In the genomic region with DNA sequence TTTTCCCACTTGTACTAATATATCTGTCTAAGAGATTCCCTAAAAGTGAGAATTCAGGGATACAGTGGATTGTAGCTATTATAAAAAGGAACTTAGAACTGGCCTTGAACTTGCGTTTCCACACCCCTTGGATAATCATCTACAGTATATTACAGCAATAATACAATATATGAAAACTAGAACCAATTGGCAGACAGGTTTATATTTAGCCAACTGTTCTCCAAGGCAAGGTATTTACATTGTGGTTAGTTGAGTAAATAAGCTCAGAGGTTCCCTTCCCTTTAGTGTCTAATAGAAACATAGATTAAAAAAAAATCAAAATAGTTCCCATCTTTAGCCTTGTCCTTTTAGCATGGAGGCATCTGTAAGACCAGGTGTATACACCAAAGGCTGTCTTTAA, we compare ENCODE assay signal across 9 cellular contexts. TPM values are rescaled to one million over a fixed set of nuclear protein-coding genes. Genes with fewer than 3 reads are reported as not detected.
DNase-seq lines count a peak whose midpoint lies in the region; ATAC-seq, FAIRE-seq and TF ChIP-seq lines count a peak whose summit lies in the region.
"Had no signal": no experiment of that assay in that cellular context is flagged by ENCODE, and none has a peak within 500 bp of the region (broad histone marks: within the 10 kb centered on the region; RNA-seq: fewer than 3 reads in every experiment).

No MANE protein-coding gene starts in this region.

- H3K27ac Mint-ChIP-seq in GM23338: no peak overlapping the region

- no peak for TF ChIP-seq CTCF in GM23338 (conservative IDR thresholded peaks at IDR 0.05; ENCODE audit: low read depth in 2 of 2)
- TF ChIP-seq CTCF in fibroblast of the aortic adventitia (IDR thresholded peaks at IDR 0.05; ENCODE audit: insufficient read depth, low read length): no peak
- TF ChIP-seq CTCF in ovary (IDR thresholded peaks at IDR 0.05): no peak

- no peaks in the 10 kb centered on the region for H3K36me3 Mint-ChIP-seq in GM23338 (ENCODE audit: low read depth)

- H3K9me3 Mint-ChIP-seq in GM23338: no peaks in the 10 kb centered on the region
- H3K9me3 Mint-ChIP-seq: neural crest cell had no signal

- H3K4me3 ChIP-seq in GM23338 (no peak overlapping the region), fibroblast of the aortic adventitia (ENCODE audit: low read depth, low read length) (no peak overlapping the region), small intestine (ENCODE audit: low read depth in 1 of 2, low read length in 2 of 2) (no peak overlapping the region), ovary (no peak overlapping the region)

- WGBS in small intestine, 3 donors: 22 to 51% (median 37%) methylated on average over 1 of the region's 1 CpG
- WGBS in ovary, 3 donors: 53 to 70% (median 59%) methylated on average over 1 of the region's 1 CpG

- H3K27me3 ChIP-seq in GM23338 (ENCODE audit: insufficient read depth): no peaks in the 10 kb centered on the region
- no peaks in the 10 kb centered on the region for H3K27me3 ChIP-seq in small intestine (ENCODE audit: control insufficient read depth in 2 of 2, insufficient read depth in 2 of 2, low read length in 2 of 2)
- H3K27me3 ChIP-seq in ovary: no peaks in the 10 kb centered on the region

- no peak for TF ChIP-seq POLR2A in ovary (IDR thresholded peaks at IDR 0.05)

- peaks cover 2% of the 10 kb centered on the region for H3K27me3 Mint-ChIP-seq in GM23338 (ENCODE audit: insufficient read depth, low read depth, poor library complexity)

- no peaks in the 10 kb centered on the region for H3K36me3 ChIP-seq in GM23338 (ENCODE audit: insufficient read depth)
- H3K36me3 ChIP-seq in small intestine (ENCODE audit: control insufficient read depth in 2 of 2, insufficient read depth in 2 of 2, low read length in 2 of 2): peaks cover 0 to 5% of the 10 kb centered on the region in 2 donors
- no peaks in the 10 kb centered on the region for H3K36me3 ChIP-seq in ovary

- peaks cover 6% of the 10 kb centered on the region; the same call in 1 of the 2 replicates for H3K4me1 ChIP-seq in GM23338 (ENCODE audit: insufficient read depth)
- H3K4me1 ChIP-seq in small intestine (ENCODE audit: control insufficient read depth in 2 of 2, insufficient read depth in 1 of 2, low read depth in 1 of 2, low read length in 1 of 2): peaks cover 8 to 20% of the 10 kb centered on the region in 2 donors
- peaks cover 14% of the 10 kb centered on the region for H3K4me1 ChIP-seq in ovary (ENCODE audit: insufficient read depth)

- FAIRE-seq in small intestine (lab: Jason Lieb, UNC): no peak

- DNase-seq in GM23338 (ENCODE audit: low spot score) (no peak), NCI-H526 treated with DMSO at 0.1 percent for 48 hours (lab: John Stamatoyannopoulos, UW) (peak; percentile 88), fibroblast of the aortic adventitia (ENCODE audit: low read depth) (peak; percentile 28), small intestine (peak; percentile 87), inferior parietal cortex (ENCODE audit: extremely low spot score) (no peak), medulla oblongata (ENCODE audit: extremely low spot score) (no peak), ovary (no peak), CD1c-positive myeloid dendritic cell (ENCODE audit: extremely low spot score) (no peak)

- H3K4me3 Mint-ChIP-seq in GM23338: no peak overlapping the region
- H3K4me3 Mint-ChIP-seq: neural crest cell had no signal

- intact Hi-C loops in ovary (cut with DNase I): no loop called here

- H3K79me2 ChIP-seq in GM23338 (replicated peaks; ENCODE audit: insufficient read depth): no peaks in the 10 kb centered on the region

- H3K27ac ChIP-seq in GM23338 (ENCODE audit: low read depth) (peak overlapping the region; percentile 27; the same call in 1 of the 2 replicates), small intestine (ENCODE audit: low read depth in 1 of 2, low read length in 1 of 2) (peak overlapping the region; percentile 58 to 80), ovary (peak overlapping the region in 1 of 2 donors; percentile 82)

- H3F3A ChIP-seq in GM23338 (replicated peaks; ENCODE audit: low read depth): no peaks in the 10 kb centered on the region

- no peak for TF ChIP-seq EP300 in ovary (IDR thresholded peaks at IDR 0.05)

- no peak for ATAC-seq in GM23338

- no peak overlapping the region for H3K4me2 ChIP-seq in GM23338

- H3K9me3 ChIP-seq in small intestine (ENCODE audit: control insufficient read depth, low read depth): no peaks in the 10 kb centered on the region
- H3K9me3 ChIP-seq in ovary: no peaks in the 10 kb centered on the region

- peaks cover 13% of the 10 kb centered on the region; the same call in 2 of the 3 replicates for H3K4me1 Mint-ChIP-seq in GM23338
- H3K4me1 Mint-ChIP-seq: neural crest cell had no signal

- no peaks in the 10 kb centered on the region for H4K20me1 ChIP-seq in GM23338 (replicated peaks; ENCODE audit: insufficient read depth)

- no peak overlapping the region for H2AFZ ChIP-seq in GM23338

- no peaks in the 10 kb centered on the region for H3K9me2 ChIP-seq in GM23338 (ENCODE audit: insufficient read depth)

TF ChIP-seq in GM23338, 12 proteins besides CTCF, POLR2A, EP300 and RAD21 (continues in another document):
- TF ChIP-seq, protein P1, sequence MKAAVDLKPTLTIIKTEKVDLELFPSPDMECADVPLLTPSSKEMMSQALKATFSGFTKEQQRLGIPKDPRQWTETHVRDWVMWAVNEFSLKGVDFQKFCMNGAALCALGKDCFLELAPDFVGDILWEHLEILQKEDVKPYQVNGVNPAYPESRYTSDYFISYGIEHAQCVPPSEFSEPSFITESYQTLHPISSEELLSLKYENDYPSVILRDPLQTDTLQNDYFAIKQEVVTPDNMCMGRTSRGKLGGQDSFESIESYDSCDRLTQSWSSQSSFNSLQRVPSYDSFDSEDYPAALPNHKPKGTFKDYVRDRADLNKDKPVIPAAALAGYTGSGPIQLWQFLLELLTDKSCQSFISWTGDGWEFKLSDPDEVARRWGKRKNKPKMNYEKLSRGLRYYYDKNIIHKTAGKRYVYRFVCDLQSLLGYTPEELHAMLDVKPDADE (IDR thresholded peaks at IDR 0.05): no peak
- no peak for TF ChIP-seq POLR2AphosphoS5 (IDR thresholded peaks at IDR 0.05; ENCODE audit: low read depth)
- TF ChIP-seq, protein P2, sequence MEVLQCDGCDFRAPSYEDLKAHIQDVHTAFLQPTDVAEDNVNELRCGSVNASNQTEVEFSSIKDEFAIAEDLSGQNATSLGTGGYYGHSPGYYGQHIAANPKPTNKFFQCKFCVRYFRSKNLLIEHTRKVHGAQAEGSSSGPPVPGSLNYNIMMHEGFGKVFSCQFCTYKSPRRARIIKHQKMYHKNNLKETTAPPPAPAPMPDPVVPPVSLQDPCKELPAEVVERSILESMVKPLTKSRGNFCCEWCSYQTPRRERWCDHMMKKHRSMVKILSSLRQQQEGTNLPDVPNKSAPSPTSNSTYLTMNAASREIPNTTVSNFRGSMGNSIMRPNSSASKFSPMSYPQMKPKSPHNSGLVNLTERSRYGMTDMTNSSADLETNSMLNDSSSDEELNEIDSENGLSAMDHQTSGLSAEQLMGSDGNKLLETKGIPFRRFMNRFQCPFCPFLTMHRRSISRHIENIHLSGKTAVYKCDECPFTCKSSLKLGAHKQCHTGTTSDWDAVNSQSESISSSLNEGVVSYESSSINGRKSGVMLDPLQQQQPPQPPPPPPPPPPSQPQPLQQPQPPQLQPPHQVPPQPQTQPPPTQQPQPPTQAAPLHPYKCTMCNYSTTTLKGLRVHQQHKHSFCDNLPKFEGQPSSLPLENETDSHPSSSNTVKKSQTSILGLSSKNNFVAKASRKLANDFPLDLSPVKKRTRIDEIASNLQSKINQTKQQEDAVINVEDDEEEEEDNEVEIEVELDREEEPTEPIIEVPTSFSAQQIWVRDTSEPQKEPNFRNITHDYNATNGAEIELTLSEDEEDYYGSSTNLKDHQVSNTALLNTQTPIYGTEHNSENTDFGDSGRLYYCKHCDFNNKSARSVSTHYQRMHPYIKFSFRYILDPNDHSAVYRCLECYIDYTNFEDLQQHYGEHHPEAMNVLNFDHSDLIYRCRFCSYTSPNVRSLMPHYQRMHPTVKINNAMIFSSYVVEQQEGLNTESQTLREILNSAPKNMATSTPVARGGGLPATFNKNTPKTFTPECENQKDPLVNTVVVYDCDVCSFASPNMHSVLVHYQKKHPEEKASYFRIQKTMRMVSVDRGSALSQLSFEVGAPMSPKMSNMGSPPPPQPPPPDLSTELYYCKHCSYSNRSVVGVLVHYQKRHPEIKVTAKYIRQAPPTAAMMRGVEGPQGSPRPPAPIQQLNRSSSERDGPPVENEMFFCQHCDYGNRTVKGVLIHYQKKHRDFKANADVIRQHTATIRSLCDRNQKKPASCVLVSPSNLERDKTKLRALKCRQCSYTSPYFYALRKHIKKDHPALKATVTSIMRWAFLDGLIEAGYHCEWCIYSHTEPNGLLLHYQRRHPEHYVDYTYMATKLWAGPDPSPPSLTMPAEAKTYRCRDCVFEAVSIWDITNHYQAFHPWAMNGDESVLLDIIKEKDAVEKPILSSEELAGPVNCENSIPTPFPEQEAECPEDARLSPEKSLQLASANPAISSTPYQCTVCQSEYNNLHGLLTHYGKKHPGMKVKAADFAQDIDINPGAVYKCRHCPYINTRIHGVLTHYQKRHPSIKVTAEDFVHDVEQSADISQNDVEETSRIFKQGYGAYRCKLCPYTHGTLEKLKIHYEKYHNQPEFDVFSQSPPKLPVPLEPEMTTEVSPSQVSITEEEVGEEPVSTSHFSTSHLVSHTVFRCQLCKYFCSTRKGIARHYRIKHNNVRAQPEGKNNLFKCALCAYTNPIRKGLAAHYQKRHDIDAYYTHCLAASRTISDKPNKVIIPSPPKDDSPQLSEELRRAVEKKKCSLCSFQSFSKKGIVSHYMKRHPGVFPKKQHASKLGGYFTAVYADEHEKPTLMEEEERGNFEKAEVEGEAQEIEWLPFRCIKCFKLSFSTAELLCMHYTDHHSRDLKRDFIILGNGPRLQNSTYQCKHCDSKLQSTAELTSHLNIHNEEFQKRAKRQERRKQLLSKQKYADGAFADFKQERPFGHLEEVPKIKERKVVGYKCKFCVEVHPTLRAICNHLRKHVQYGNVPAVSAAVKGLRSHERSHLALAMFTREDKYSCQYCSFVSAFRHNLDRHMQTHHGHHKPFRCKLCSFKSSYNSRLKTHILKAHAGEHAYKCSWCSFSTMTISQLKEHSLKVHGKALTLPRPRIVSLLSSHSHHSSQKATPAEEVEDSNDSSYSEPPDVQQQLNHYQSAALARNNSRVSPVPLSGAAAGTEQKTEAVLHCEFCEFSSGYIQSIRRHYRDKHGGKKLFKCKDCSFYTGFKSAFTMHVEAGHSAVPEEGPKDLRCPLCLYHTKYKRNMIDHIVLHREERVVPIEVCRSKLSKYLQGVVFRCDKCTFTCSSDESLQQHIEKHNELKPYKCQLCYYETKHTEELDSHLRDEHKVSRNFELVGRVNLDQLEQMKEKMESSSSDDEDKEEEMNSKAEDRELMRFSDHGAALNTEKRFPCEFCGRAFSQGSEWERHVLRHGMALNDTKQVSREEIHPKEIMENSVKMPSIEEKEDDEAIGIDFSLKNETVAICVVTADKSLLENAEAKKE (CRISPR knock-in tag; IDR thresholded peaks at IDR 0.05): no peak

RNA-seq across cellular contexts. Expression of a gene that starts 42.1 kb away (rescaled TPM):
- 26.3 and 29.6 TPM in 2 replicates for total RNA-seq in GM23338 (2014; rRNA removed; shearing (Covaris generic))
- polyA plus RNA-seq in GM23338 (2016; fragmentation: Nextera tagmentation; extraction: Ambion mirVana): 24.7 and 27.7 TPM in 2 replicates
- total RNA-seq in fibroblast of the aortic adventitia (ENCODE audit: low replicate concordance): 156 and 229 TPM in 2 replicates
- 100 to 1,000 TPM in 2 of 3 donors, 10 to 100 TPM in 1; 89.7 to 125 (median 103) TPM for polyA plus RNA-seq in small intestine
- 10 to 100 TPM; 34.5 to 63.4 (median 45.2) TPM for total RNA-seq in ovary
- 10 to 100 TPM; 28.0 to 80.0 TPM for polyA plus RNA-seq in ovary

Comparison
In these comparisons a context has a peak if more than half of its experiments do, and no peak if none do; other contexts are left out.
1. DNase-seq: peak in NCI-H526 treated with DMSO at 0.1 percent for 48 hours (single experiment), fibroblast of the aortic adventitia (single experiment) and small intestine (single experiment); none in GM23338 (single experiment), inferior parietal cortex (single experiment), medulla oblongata (single experiment), ovary (0 of 5) and CD1c-positive myeloid dendritic cell (single experiment).